18 cellular contexts compared by ENCODE assay signal in genomic region chr6:127397729-127398609, GRCh38. TPM values are rescaled to one million over a fixed set of nuclear protein-coding genes. Genes with fewer than 3 reads are reported as not detected.
A peak's percentile ranks its signal among the peaks of the same experiment; 100 is the strongest.
DNase-seq lines count a peak whose midpoint lies in the region; ATAC-seq and TF ChIP-seq lines count a peak whose summit lies in the region.
"Had no signal": no experiment of that assay in that cellular context is flagged by ENCODE, and none has a peak within 500 bp of the region (broad histone marks: within the 10 kb centered on the region; RNA-seq: fewer than 3 reads in every experiment).

No MANE protein-coding gene starts in this region.

- no peaks in the 10 kb centered on the region for H3K4me1 ChIP-seq in HEK293 (ENCODE audit: control insufficient read depth, insufficient read depth, low read length)
- no peaks in the 10 kb centered on the region for H3K4me1 ChIP-seq in Peyer's patch
- H3K4me1 ChIP-seq in osteoblast (ENCODE audit: insufficient read depth, low read length) = peaks cover 3% of the 10 kb centered on the region

- no peaks in the 10 kb centered on the region for H3K79me2 ChIP-seq in osteoblast (ENCODE audit: insufficient read depth, low read length)

- H3K9me3 Mint-ChIP-seq in stimulated activated naive B cell treated with anti-CD40 and anti-IgM and Interleukin-4, amounts not matched to agents 10 μg/mL and 1 μg/mL and 100 μg/mL, for 72 hours = no peaks in the 10 kb centered on the region
- H3K9me3 Mint-ChIP-seq: activated naive CD8-positive, alpha-beta T cell treated with anti-CD3 and anti-CD28 coated beads, Interleukin-2, amount 50 U/mL, for 24 hours; naive B cell had no signal

- CTCF ChIA-PET in HEK293 (lab: Yijun Ruan, JAX) = interaction anchor here (0.6 to 1.2 kb wide), 2 partner anchors 22 to 259 kb away, joined by 3 to 4 read pairs; no protein-coding TSS in a partner anchor

- peak overlapping the region; percentile 47 for H2AFZ ChIP-seq in osteoblast (ENCODE audit: low read length)

- POLR2A ChIA-PET in HEK293 (lab: Yijun Ruan, JAX) = no interaction called here

- no peaks in the 10 kb centered on the region for H3K36me3 Mint-ChIP-seq in stimulated activated naive B cell treated with anti-CD40 and anti-IgM and Interleukin-4, amounts not matched to agents 10 μg/mL and 1 μg/mL and 100 μg/mL, for 72 hours
- H3K36me3 Mint-ChIP-seq: naive B cell had no signal

- no peak for TF ChIP-seq POLR2A in Peyer's patch (IDR thresholded peaks at IDR 0.05)

- H3K4me3 Mint-ChIP-seq in stimulated activated naive B cell treated with anti-CD40 and anti-IgM and Interleukin-4, amounts not matched to agents 10 μg/mL and 1 μg/mL and 100 μg/mL, for 72 hours = no peak overlapping the region
- H3K4me3 Mint-ChIP-seq: activated CD8-positive, alpha-beta T cell treated with anti-CD3 and anti-CD28 coated beads for 36 hours; activated naive CD8-positive, alpha-beta T cell treated with anti-CD3 and anti-CD28 coated beads, Interleukin-2, amount 50 U/mL, for 24 hours; naive B cell had no signal

- H3K27ac ChIP-seq in HEK293 (ENCODE audit: extremely low read depth, low read depth, low read length) = no peak overlapping the region
- H3K27ac ChIP-seq in Peyer's patch = peak overlapping the region in 3 of 4 donors; percentile 32 to 81 (median 54)
- no peak overlapping the region for H3K27ac ChIP-seq in osteoblast (ENCODE audit: low read depth, low read length)
- H3K27ac ChIP-seq: BLaER1, epithelial cell of prostate, KMS-11 had no signal

- no peaks in the 10 kb centered on the region for H3K9me3 ChIP-seq in HEK293 (ENCODE audit: control insufficient read depth, insufficient read depth, low read depth, low read length)
- no peaks in the 10 kb centered on the region for H3K9me3 ChIP-seq in Peyer's patch
- no peaks in the 10 kb centered on the region for H3K9me3 ChIP-seq in osteoblast (ENCODE audit: low read depth, low read length)
- H3K9me3 ChIP-seq: BLaER1 had no signal

- H3K27me3 ChIP-seq in Peyer's patch (no peaks in the 10 kb centered on the region), osteoblast (ENCODE audit: insufficient read depth, low read length) (no peaks in the 10 kb centered on the region)
- H3K27me3 ChIP-seq: BLaER1 had no signal

- H3K27me3 Mint-ChIP-seq in stimulated activated naive B cell treated with anti-CD40 and anti-IgM and Interleukin-4, amounts not matched to agents 10 μg/mL and 1 μg/mL and 100 μg/mL, for 72 hours = no peaks in the 10 kb centered on the region
- H3K27me3 Mint-ChIP-seq: activated naive CD8-positive, alpha-beta T cell treated with anti-CD3 and anti-CD28 coated beads, Interleukin-2, amount 50 U/mL, for 24 hours; naive B cell; progenitor cell of endocrine pancreas had no signal

- H3K4me1 Mint-ChIP-seq in stimulated activated naive B cell treated with anti-CD40 and anti-IgM and Interleukin-4, amounts not matched to agents 10 μg/mL and 1 μg/mL and 100 μg/mL, for 72 hours = peaks cover 0 to 2% of the 10 kb centered on the region in 2 donors

- no peak for TF ChIP-seq CTCF in HEK293 (tag by site-specific recombination; IDR thresholded peaks at IDR 0.05)
- no peak for TF ChIP-seq CTCF in Peyer's patch (IDR thresholded peaks at IDR 0.05)
- no peak for TF ChIP-seq CTCF in osteoblast (IDR thresholded peaks at IDR 0.05; ENCODE audit: extremely low read depth, low read depth, low read length)

- peak overlapping the region; percentile 60 for H3K4me2 ChIP-seq in osteoblast (ENCODE audit: insufficient read depth, low read length)
- H3K4me2 ChIP-seq: BLaER1, KMS-11 had no signal

- no peaks in the 10 kb centered on the region for H4K20me1 ChIP-seq in osteoblast (ENCODE audit: insufficient read depth, low read length)
- H4K20me1 ChIP-seq: BLaER1 had no signal

- ATAC-seq in HG03175 (IDR thresholded peaks at IDR 0.05; ENCODE audit: unreplicated experiment) = no peak
- ATAC-seq in stimulated activated naive B cell treated with anti-CD40 and anti-IgM and Interleukin-4, amounts not matched to agents 10 μg/mL and 1 μg/mL and 100 μg/mL, for 72 hours (replicated peaks) = no peak
- ATAC-seq: activated CD8-positive, alpha-beta T cell treated with anti-CD3 and anti-CD28 coated beads for 36 hours; activated naive CD8-positive, alpha-beta T cell treated with anti-CD3 and anti-CD28 coated beads, Interleukin-2, amount 50 U/mL, for 24 hours; SK-N-SH treated with all-trans-retinoic acid at 6 μM for 48 hours had no signal

- no peaks in the 10 kb centered on the region for H3K36me3 ChIP-seq in HEK293 (ENCODE audit: control insufficient read depth in 2 of 2, insufficient read depth in 1 of 2, low read length in 2 of 2)
- no peaks in the 10 kb centered on the region for H3K36me3 ChIP-seq in Peyer's patch
- no peaks in the 10 kb centered on the region for H3K36me3 ChIP-seq in osteoblast (ENCODE audit: insufficient read depth, low read length)
- H3K36me3 ChIP-seq: BLaER1 had no signal

- H3K27ac Mint-ChIP-seq in stimulated activated naive B cell treated with anti-CD40 and anti-IgM and Interleukin-4, amounts not matched to agents 10 μg/mL and 1 μg/mL and 100 μg/mL, for 72 hours = no peak overlapping the region
- H3K27ac Mint-ChIP-seq: activated CD8-positive, alpha-beta T cell treated with anti-CD3 and anti-CD28 coated beads for 36 hours; activated naive CD8-positive, alpha-beta T cell treated with anti-CD3 and anti-CD28 coated beads, Interleukin-2, amount 50 U/mL, for 24 hours; progenitor cell of endocrine pancreas had no signal

- DNase-seq in Peyer's patch (no peak), fibroblast of gingiva (ENCODE audit: low read depth) (peak; percentile 9), osteoblast (ENCODE audit: insufficient read length, low spot score, missing footprints) (no peak), activated T-cell treated with anti-CD3 and anti-CD28 coated beads for 4 hours (no peak), NCI-H446 treated with DMSO at 0.1 percent for 48 hours (lab: John Stamatoyannopoulos, UW) (no peak)
- no peak for DNase-seq in stimulated activated naive B cell treated with anti-CD40 and anti-IgM and Interleukin-4, amounts not matched to agents 10 μg/mL and 1 μg/mL and 100 μg/mL, for 72 hours
- DNase-seq: activated CD8-positive, alpha-beta T cell treated with anti-CD3 and anti-CD28 coated beads for 36 hours; activated naive CD8-positive, alpha-beta T cell treated with anti-CD3 and anti-CD28 coated beads, Interleukin-2, amount 50 U/mL, for 24 hours; hippocampal formation; naive B cell; substantia nigra had no signal

- no peak overlapping the region for H3K4me3 ChIP-seq in HEK293 (ENCODE audit: low read depth, low read length)
- no peak overlapping the region for H3K4me3 ChIP-seq in Peyer's patch
- peak overlapping the region; percentile 46 for H3K4me3 ChIP-seq in osteoblast (ENCODE audit: insufficient read depth, low read length)
- H3K4me3 ChIP-seq: BLaER1 had no signal

TF ChIP-seq in HEK293, 187 proteins besides CTCF, POLR2A, EP300 and RAD21:
- TF ChIP-seq ZNF133 (tag by site-specific recombination; IDR thresholded peaks at IDR 0.05) = 0 out of 2 replicates have a peak, but pooled peaks have one; percentile 13
- TF ChIP-seq IKZF3 (tag by site-specific recombination; IDR thresholded peaks at IDR 0.05) = no peak

RNA-seq across cellular contexts. Expression of gene ECHDC1, which starts 54.6 kb away (rescaled TPM):
- total RNA-seq in Peyer's patch (10 to 100 TPM; 48.9 to 71.8 (median 60.0) TPM), osteoblast (67.0 and 71.0 TPM in 2 replicates)

Comparison
In these comparisons a context has a peak if more than half of its experiments do, and no peak if none do; other contexts are left out.
1. H3K27ac ChIP-seq: peak in Peyer's patch (3 of 4); none in HEK293 (single experiment) and osteoblast (single experiment).